Comparison of ENCODE assay signal across 8 cellular contexts in genomic region chr1:25608488-25609178, GRCh38. TPM values are rescaled to one million over a fixed set of nuclear protein-coding genes. Genes with fewer than 3 reads are reported as not detected.
DNase-seq lines count a peak whose midpoint lies in the region; ATAC-seq and TF ChIP-seq lines count a peak whose summit lies in the region.

No MANE protein-coding gene starts in this region.

- intact Hi-C loops in Right ventricle myocardium inferior (cut with DNase I) (loop anchor here (1.0 kb wide), 1 partner anchor 188 kb away; no protein-coding TSS in a partner anchor), prostate gland (cut with DNase I) (no loop called here), vagina (cut with DNase I) (loop anchor here (5.0 kb wide), 1 partner anchor 189 kb away; no protein-coding TSS in a partner anchor)

- H3K4me1 ChIP-seq in BLaER1 (peaks cover 20% of the 10 kb centered on the region), prostate gland (replicated peaks) (peaks cover 5% of the 10 kb centered on the region), vagina (no peaks in the 10 kb centered on the region)

- no peaks in the 10 kb centered on the region for H4K20me1 ChIP-seq in BLaER1

- peak overlapping the region; percentile 60 for H3K4me2 ChIP-seq in BLaER1

- no peak overlapping the region for H3K27ac ChIP-seq in BLaER1
- H3K27ac ChIP-seq in prostate gland = no peak overlapping the region
- no peak overlapping the region for H3K27ac ChIP-seq in vagina

- H3K4me3 ChIP-seq in BLaER1 (no peak overlapping the region), prostate gland (no peak overlapping the region), vagina (no peak overlapping the region)

- peak; percentile 38 for TF ChIP-seq CTCF in GM20000 (IDR thresholded peaks at IDR 0.05; ENCODE audit: extremely low read depth, missing control alignments)
- TF ChIP-seq CTCF in prostate gland (IDR thresholded peaks at IDR 0.05) = peak; percentile 74 to 91 (median 87)
- TF ChIP-seq CTCF in vagina (IDR thresholded peaks at IDR 0.05) = peak; percentile 87 to 95 (median 87)

- H3K27ac Mint-ChIP-seq in activated naive CD8-positive, alpha-beta T cell treated with anti-CD3 and anti-CD28 coated beads for 36 hours = no peak overlapping the region

- no peak for TF ChIP-seq POLR2A in prostate gland (IDR thresholded peaks at IDR 0.05)
- no peak for TF ChIP-seq POLR2A in vagina (IDR thresholded peaks at IDR 0.05)

- whole genome bisulfite sequencing in prostate gland = 23% methylated on average over 15 of the region's 15 CpGs

- H3K36me3 ChIP-seq in BLaER1 = no peaks in the 10 kb centered on the region
- H3K36me3 ChIP-seq in prostate gland = no peaks in the 10 kb centered on the region
- H3K36me3 ChIP-seq in vagina = no peaks in the 10 kb centered on the region

- peaks cover 14% of the 10 kb centered on the region for H3K27me3 Mint-ChIP-seq in activated naive CD8-positive, alpha-beta T cell treated with anti-CD3 and anti-CD28 coated beads for 36 hours

- H3K27me3 ChIP-seq in BLaER1 (no peaks in the 10 kb centered on the region), prostate gland (replicated peaks; ENCODE audit: insufficient read depth) (no peaks in the 10 kb centered on the region), vagina (no peaks in the 10 kb centered on the region)

- peak; percentile 87 for DNase-seq in GM20000 (ENCODE audit: low spot score)
- peak; percentile 70 for DNase-seq in NCI-H1048 (lab: John Stamatoyannopoulos, UW)
- DNase-seq in SW 1271 (lab: John Stamatoyannopoulos, UW) = peak; percentile 25 to 66
- peak; percentile 86 for DNase-seq in activated naive CD8-positive, alpha-beta T cell treated with anti-CD3 and anti-CD28 coated beads for 36 hours
- peak; percentile 94 for DNase-seq in Right ventricle myocardium inferior (ENCODE audit: missing footprints)
- DNase-seq in prostate gland (ENCODE audit: low spot score) = peak; percentile 86
- no peak for DNase-seq in vagina (ENCODE audit: extremely low spot score in 2 of 2)

- ATAC-seq in Right ventricle myocardium inferior = peak; percentile 88

- H3K9ac ChIP-seq in BLaER1 = no peak overlapping the region

- H3K4me1 Mint-ChIP-seq in activated naive CD8-positive, alpha-beta T cell treated with anti-CD3 and anti-CD28 coated beads for 36 hours = peaks cover 10% of the 10 kb centered on the region

- H3K9me3 ChIP-seq in BLaER1 (no peaks in the 10 kb centered on the region), prostate gland (no peaks in the 10 kb centered on the region), vagina (no peaks in the 10 kb centered on the region)

- H3K36me3 Mint-ChIP-seq in activated naive CD8-positive, alpha-beta T cell treated with anti-CD3 and anti-CD28 coated beads for 36 hours = no peaks in the 10 kb centered on the region

- H3K4me3 Mint-ChIP-seq in activated naive CD8-positive, alpha-beta T cell treated with anti-CD3 and anti-CD28 coated beads for 36 hours = no peak overlapping the region

- H3K9me3 Mint-ChIP-seq in activated naive CD8-positive, alpha-beta T cell treated with anti-CD3 and anti-CD28 coated beads for 36 hours = no peaks in the 10 kb centered on the region

RNA-seq across cellular contexts. Expression of gene MAN1C1, which starts 8.0 kb away (rescaled TPM):
- total RNA-seq in activated naive CD8-positive, alpha-beta T cell treated with anti-CD3 and anti-CD28 coated beads for 36 hours = 1 to 10 TPM; 5.1 to 5.3 TPM
- total RNA-seq in Right ventricle myocardium inferior (19.5 TPM), prostate gland (10 to 100 TPM; 22.8 to 34.4 TPM), vagina (31.4 TPM)

Comparison
In these comparisons a context has a peak if more than half of its experiments do, and no peak if none do; other contexts are left out.
1. DNase-seq: peak in GM20000 (single experiment), NCI-H1048 (single experiment), SW 1271 (2 of 2), activated naive CD8-positive, alpha-beta T cell treated with anti-CD3 and anti-CD28 coated beads for 36 hours (single experiment), Right ventricle myocardium inferior (single experiment) and prostate gland (single experiment); none in vagina (0 of 2).
2. Peak in every context shown above with its lines, with median percentiles within 50 percentile points of each other: CTCF ChIP-seq.